ENCODE assay signal across 27 cellular contexts in the genomic region with DNA sequence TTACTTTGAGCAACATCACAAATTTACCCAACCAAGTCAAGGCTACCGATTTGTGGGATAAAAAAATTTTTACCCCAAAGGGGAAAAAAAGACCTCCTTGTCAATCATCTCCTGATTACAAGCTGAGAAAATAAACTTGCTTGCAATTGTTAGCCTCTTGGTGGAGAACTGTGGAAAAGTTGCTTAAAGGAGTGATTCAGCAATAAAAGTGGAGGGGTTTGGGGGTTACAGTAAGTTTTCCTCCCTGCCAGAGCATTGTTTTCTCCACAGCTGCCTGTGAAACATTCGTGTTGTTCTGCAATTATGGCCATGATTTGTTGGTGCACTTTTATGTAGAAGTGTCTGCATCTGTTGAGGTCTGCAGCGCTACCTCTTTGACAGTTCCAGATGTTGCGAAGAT.
"Had no signal": no experiment of that assay in that cellular context is flagged by ENCODE, and none has a peak within 500 bp of the region (broad histone marks: within the 10 kb centered on the region; RNA-seq: fewer than 3 reads in every experiment).

No MANE protein-coding gene starts in this region.

- ATAC-seq: stimulated activated effector memory CD8-positive, alpha-beta T cell treated with anti-CD3 and anti-CD28 coated beads, Interleukin-12 subunit alpha, Interleukin-12 subunit beta, amount 100 ng/mL, for 72 hours; stimulated activated memory B cell treated with anti-CD40 and anti-IgM and Interleukin-4, amounts not matched to agents 10 μg/mL and 1 μg/mL and 100 μg/mL, for 72 hours; stimulated activated naive B cell treated with anti-CD40 and anti-IgM and Interleukin-4, amounts not matched to agents 10 μg/mL and 1 μg/mL and 100 μg/mL, for 72 hours; stimulated activated naive CD8-positive, alpha-beta T cell treated with anti-CD3 and anti-CD28 coated beads, Interleukin-15, amount 100 ng/mL, for 72 hours; stimulated activated naive CD8-positive, alpha-beta T cell treated with anti-CD3 and anti-CD28 coated beads, Interleukin-15, Interleukin-2, amounts not matched to agents 100 U/mL and 50 U/mL, for 24 hours; upper lobe of right lung had no signal

- H3K4me3 ChIP-seq: stomach, suprapubic skin, testis, thoracic aorta, thyroid gland, tibial artery, tibial nerve, transverse colon, upper lobe of left lung, upper lobe of right lung, uterus, vagina had no signal

- H3K9me3 ChIP-seq: stomach, suprapubic skin, testis, thoracic aorta, thyroid gland, tibial artery, tibial nerve, transverse colon, upper lobe of left lung, upper lobe of right lung, uterus, vagina had no signal

- H3K27ac ChIP-seq: stomach, suprapubic skin, testis, thoracic aorta, thyroid gland, tibial artery, tibial nerve, transverse colon, upper lobe of left lung, upper lobe of right lung, uterus, vagina had no signal

- H3K27me3 ChIP-seq: suprapubic skin, testis, thyroid gland, upper lobe of left lung, uterus, vagina had no signal

- H3K36me3 ChIP-seq: stomach, suprapubic skin, thoracic aorta, thyroid gland, tibial artery, tibial nerve, transverse colon, upper lobe of left lung, upper lobe of right lung, uterus, vagina had no signal

- H3K4me1 ChIP-seq: stomach, suprapubic skin, testis, thyroid gland, tibial artery, tibial nerve, transverse colon, upper lobe of left lung, upper lobe of right lung, uterus, vagina had no signal

- FAIRE-seq: urothelium cell line had no signal

- DNase-seq: stimulated activated CD4-positive, alpha-beta T cell treated with anti-CD3 and anti-CD28 coated beads, Interleukin-2, amount 100 ng/mL, for 48 hours; stimulated activated CD4-positive, alpha-beta T cell treated with anti-CD3 and anti-CD28 coated beads, Interleukin-4, amount 100 ng/mL, for 1 hour; stimulated activated CD4-positive, alpha-beta T cell treated with anti-CD3 and anti-CD28 coated beads, Interleukin-4, amount 100 ng/mL, for 24 hours; stimulated activated CD4-positive, alpha-beta T cell treated with anti-CD3 and anti-CD28 coated beads, Interleukin-4, amount 100 ng/mL, for 4 hours; stimulated activated CD8-positive, alpha-beta memory T cell treated with anti-CD3 and anti-CD28 coated beads, Interleukin-4, amount 100 ng/mL, for 48 hours; stimulated activated naive B cell treated with anti-CD40 and anti-IgM and Interleukin-4, amounts not matched to agents 10 μg/mL and 1 μg/mL and 100 μg/mL, for 72 hours; stimulated activated naive CD4-positive, alpha-beta T cell; stimulated activated naive CD4-positive, alpha-beta T cell treated with Interleukin-2 at 50 U/mL for 16 hours; stimulated activated naive CD8-positive, alpha-beta T cell treated with anti-CD3 and anti-CD28 coated beads, Interleukin-15, amount 100 ng/mL, for 72 hours; stimulated activated naive CD8-positive, alpha-beta T cell treated with anti-CD3 and anti-CD28 coated beads, Interleukin-15, Interleukin-2, amounts not matched to agents 100 U/mL and 50 U/mL, for 24 hours; stomach; substantia nigra; testis; thyroid gland; tibial artery; transverse colon; trophoblast cell; upper lobe of left lung; upper lobe of right lung; uterus had no signal
